In genomic region chr17:61280338-61280737, GRCh38 we compare ENCODE assay signal across 23 cellular contexts.
A peak's percentile ranks its signal among the peaks of the same experiment; 100 is the strongest.
DNase-seq lines count a peak whose midpoint lies in the region; ATAC-seq and TF ChIP-seq lines count a peak whose summit lies in the region.
"Had no signal": no experiment of that assay in that cellular context is flagged by ENCODE, and none has a peak within 500 bp of the region (broad histone marks: within the 10 kb centered on the region; RNA-seq: fewer than 3 reads in every experiment).

No MANE protein-coding gene starts in this region.

- H3K4me1 Mint-ChIP-seq in activated CD8-positive, alpha-beta memory T cell treated with anti-CD3 and anti-CD28 coated beads, Interleukin-2, amount 10 ng/mL, durations not matched to agents 7 days and 5 days = peaks cover 38% of the 10 kb centered on the region

- no peaks in the 10 kb centered on the region for H3K27me3 Mint-ChIP-seq in activated CD8-positive, alpha-beta memory T cell treated with anti-CD3 and anti-CD28 coated beads, Interleukin-2, amount 10 ng/mL, durations not matched to agents 7 days and 5 days
- H3K27me3 Mint-ChIP-seq: IgD-negative memory B cell had no signal

- no peaks in the 10 kb centered on the region for H3K9me3 Mint-ChIP-seq in activated CD8-positive, alpha-beta memory T cell treated with anti-CD3 and anti-CD28 coated beads, Interleukin-2, amount 10 ng/mL, durations not matched to agents 7 days and 5 days (ENCODE audit: low read depth)

- CTCF ChIA-PET in activated CD8-positive, alpha-beta memory T cell treated with anti-CD3 and anti-CD28 coated beads, Interleukin-2, amount 10 ng/mL, durations not matched to agents 7 days and 5 days (lab: Charles Lee) = interaction anchor here (0.7 kb wide), 1 partner anchor 11 kb away, joined by 3 read pairs; no protein-coding TSS in a partner anchor

- no peak for DNase-seq in activated CD8-positive, alpha-beta memory T cell treated with anti-CD3 and anti-CD28 coated beads, Interleukin-2, amount 10 ng/mL, durations not matched to agents 7 days and 5 days
- no peak for DNase-seq in activated CD8-positive, alpha-beta memory T cell treated with anti-CD3 and anti-CD28 coated beads, Interleukin-2, amount 50 U/mL, for 48 hours
- no peak for DNase-seq in stimulated activated naive CD8-positive, alpha-beta T cell treated with anti-CD3 and anti-CD28 coated beads, Interleukin-15, Interleukin-2, amounts not matched to agents 100 U/mL and 50 U/mL, for 24 hours
- no peak for DNase-seq in dedifferentiated amniotic fluid mesenchymal stem cell (ENCODE audit: extremely low spot score)
- DNase-seq in iPS-NIHi7 (ENCODE audit: extremely low spot score) = no peak
- DNase-seq in GM13976 (ENCODE audit: low spot score) = no peak
- DNase-seq: activated CD8-positive, alpha-beta memory T cell treated with anti-CD3 and anti-CD28 coated beads, Interleukin-2, amount 50 U/mL, for 4 hours; activated naive CD4-positive, alpha-beta T cell; Calu3; cerebellar nuclear complex; effector memory CD4-positive, alpha-beta T cell; EL; gastrocnemius medialis; HCEC 1CT; kidney; MM.1S; Right ventricle myocardium superior; small intestine; stimulated activated CD4-positive, alpha-beta T cell treated with anti-CD3 and anti-CD28 coated beads, Interleukin-4, amount 100 ng/mL, for 24 hours; upper lobe of left lung had no signal

- no peak overlapping the region for H3K4me3 Mint-ChIP-seq in activated CD8-positive, alpha-beta memory T cell treated with anti-CD3 and anti-CD28 coated beads, Interleukin-2, amount 10 ng/mL, durations not matched to agents 7 days and 5 days

- peak; percentile 36 for ATAC-seq in activated CD8-positive, alpha-beta memory T cell treated with anti-CD3 and anti-CD28 coated beads, Interleukin-2, amount 10 ng/mL, durations not matched to agents 7 days and 5 days
- ATAC-seq in GM18868 (IDR thresholded peaks at IDR 0.05; ENCODE audit: unreplicated experiment) (peak; percentile 67), HG03558 (IDR thresholded peaks at IDR 0.05; ENCODE audit: extremely low read depth, unreplicated experiment) (peak; percentile 67)
- ATAC-seq in stimulated activated naive CD8-positive, alpha-beta T cell treated with anti-CD3 and anti-CD28 coated beads, Interleukin-15, Interleukin-2, amounts not matched to agents 100 U/mL and 50 U/mL, for 24 hours = peak; percentile 59

- no peak overlapping the region for H3K27ac Mint-ChIP-seq in activated CD8-positive, alpha-beta memory T cell treated with anti-CD3 and anti-CD28 coated beads, Interleukin-2, amount 10 ng/mL, durations not matched to agents 7 days and 5 days
- H3K27ac Mint-ChIP-seq: IgD-negative memory B cell had no signal

- in situ Hi-C loops in GM13976 (cut with MboI; ENCODE audit: low sequenced_read_pairs, unreplicated experiment) = no loop called here

- TF ChIP-seq CTCF in GM13976 (IDR thresholded peaks at IDR 0.05; ENCODE audit: borderline replicate concordance, control extremely low read depth, extremely low read depth, insufficient read depth, missing control alignments) = no peak

- peaks cover 2% of the 10 kb centered on the region for H3K36me3 Mint-ChIP-seq in activated CD8-positive, alpha-beta memory T cell treated with anti-CD3 and anti-CD28 coated beads, Interleukin-2, amount 10 ng/mL, durations not matched to agents 7 days and 5 days
